ENCODE assay signal across 8 cellular contexts in genomic region chr5:58460727-58461286, GRCh38. TPM values are rescaled to one million over a fixed set of nuclear protein-coding genes. Genes with fewer than 3 reads are reported as not detected.
DNase-seq lines count a peak whose midpoint lies in the region; ATAC-seq and TF ChIP-seq lines count a peak whose summit lies in the region.

No MANE protein-coding gene starts in this region.

- H3K27me3 Mint-ChIP-seq in T-helper 2 cell treated with Interferon-gamma antibody and Interleukin-4, amounts not matched to agents 5 μg/mL and 100 μg/mL, for 36 hours (ENCODE audit: low read depth), result peaks cover 22% of the 10 kb centered on the region

- H3K4me3 Mint-ChIP-seq in T-helper 2 cell treated with Interferon-gamma antibody and Interleukin-4, amounts not matched to agents 5 μg/mL and 100 μg/mL, for 36 hours, result peak overlapping the region; percentile 74

- no peaks in the 10 kb centered on the region for H3K36me3 ChIP-seq in uterus

- peak; percentile 74 for ATAC-seq in HG02759 (IDR thresholded peaks at IDR 0.05; ENCODE audit: unreplicated experiment)
- peak; percentile 89 to 90 for ATAC-seq in right cardiac atrium

- H3K9me3 Mint-ChIP-seq in T-helper 2 cell treated with Interferon-gamma antibody and Interleukin-4, amounts not matched to agents 5 μg/mL and 100 μg/mL, for 36 hours, result no peaks in the 10 kb centered on the region

- no peaks in the 10 kb centered on the region for H3K4me1 ChIP-seq in right cardiac atrium (ENCODE audit: control insufficient read depth, insufficient read depth, low read length)
- H3K4me1 ChIP-seq in uterus, result no peaks in the 10 kb centered on the region

- peak overlapping the region; percentile 34 for H3K27ac Mint-ChIP-seq in T-helper 2 cell treated with Interferon-gamma antibody and Interleukin-4, amounts not matched to agents 5 μg/mL and 100 μg/mL, for 36 hours

- peak; percentile 63 for DNase-seq in NCI-H1105 treated with DMSO at 0.1 percent for 48 hours (lab: John Stamatoyannopoulos, UW)
- peak; percentile 85 for DNase-seq in T-helper 2 cell treated with Interferon-gamma antibody and Interleukin-4, amounts not matched to agents 5 μg/mL and 100 μg/mL, for 36 hours (ENCODE audit: low spot score)
- peak in 57 of 58 donors; percentile 19 to 90 (median 80) for DNase-seq in anterior cingulate cortex (lab: John Stamatoyannopoulos, UW)
- peak; percentile 92 to 96 (median 95) for DNase-seq in right cardiac atrium
- peak; percentile 70 for DNase-seq in pulmonary artery endothelial cell (ENCODE audit: low read depth, low spot score)
- DNase-seq in uterus, result peak; percentile 89 to 91

- TF ChIP-seq CTCF in GM12875 (IDR thresholded peaks at IDR 0.05; ENCODE audit: borderline replicate concordance, insufficient read depth, low read depth, low read length) (peak; percentile 75), uterus (IDR thresholded peaks at IDR 0.05) (peak; percentile 76 to 88 (median 80))

- H3K9me3 ChIP-seq in right cardiac atrium (ENCODE audit: control insufficient read depth, low read length) (no peaks in the 10 kb centered on the region), uterus (no peaks in the 10 kb centered on the region)

- H3K27ac ChIP-seq in right cardiac atrium (ENCODE audit: low read length), result peak overlapping the region; percentile 89
- H3K27ac ChIP-seq in uterus, result peak overlapping the region; percentile 94 to 95

- H3K4me1 Mint-ChIP-seq in T-helper 2 cell treated with Interferon-gamma antibody and Interleukin-4, amounts not matched to agents 5 μg/mL and 100 μg/mL, for 36 hours (ENCODE audit: low read depth), result peaks cover 22% of the 10 kb centered on the region

- no peaks in the 10 kb centered on the region for H3K27me3 ChIP-seq in right cardiac atrium (ENCODE audit: control insufficient read depth, insufficient read depth)
- no peaks in the 10 kb centered on the region for H3K27me3 ChIP-seq in uterus

- intact Hi-C loops in right cardiac atrium (cut with DNase I) (loop anchor here (2.0 to 5.0 kb wide), 11 partner anchors 572 to 1164 kb away; no protein-coding TSS in a partner anchor), uterus (cut with DNase I; ENCODE audit: low total_unique reads) (loop anchor here (2.0 kb wide), 1 partner anchor 680 kb away; no protein-coding TSS in a partner anchor)

- no peaks in the 10 kb centered on the region for H3K36me3 Mint-ChIP-seq in T-helper 2 cell treated with Interferon-gamma antibody and Interleukin-4, amounts not matched to agents 5 μg/mL and 100 μg/mL, for 36 hours (ENCODE audit: low read depth)

- WGBS in right cardiac atrium, result 6% methylated on average over 30 of the region's 30 CpGs

- H3K4me3 ChIP-seq in GM12875 (ENCODE audit: low read depth, low read length) (peak overlapping the region; percentile 45), right cardiac atrium (ENCODE audit: low read length) (peak overlapping the region; percentile 91), uterus (peak overlapping the region; percentile 68 to 82)

- TF ChIP-seq POLR2A in uterus (IDR thresholded peaks at IDR 0.05), result peak in 1 of 2 donors; percentile 17

RNA-seq across cellular contexts. Expression of gene PLK2, which starts 0.9 kb away (rescaled TPM):
- total RNA-seq in right cardiac atrium (10 to 100 TPM; 37.9 to 75.5 (median 44.8) TPM), pulmonary artery endothelial cell (801 and 852 TPM in 2 replicates), uterus (100 to 1,000 TPM in 3 of 4 donors, 10 to 100 TPM in 1; 75.6 to 329 (median 147) TPM)
- 23.5 TPM for polyA plus RNA-seq in right cardiac atrium

RNA-seq across cellular contexts. Expression of gene GAPT, which starts 30.4 kb away (rescaled TPM):
- total RNA-seq in right cardiac atrium (under 1 TPM in 3 of 4 donors, not detected in 1; 0.20 to 0.94 (median 0.76) TPM), pulmonary artery endothelial cell (not detected in 2 replicates), uterus (1 to 10 TPM in 1 of 4 donors, under 1 TPM in 2, not detected in 1; 0.61 to 6.8 (median 0.97) TPM)
- 0.11 TPM for polyA plus RNA-seq in right cardiac atrium

Comparison
In these comparisons a context has a peak if more than half of its experiments do, and no peak if none do; other contexts are left out.
1. Peak in every context shown above with its lines: DNase-seq, ATAC-seq, H3K4me3 ChIP-seq and H3K27ac ChIP-seq.